ENCODE assay signal across 8 cellular contexts in the genomic region with DNA sequence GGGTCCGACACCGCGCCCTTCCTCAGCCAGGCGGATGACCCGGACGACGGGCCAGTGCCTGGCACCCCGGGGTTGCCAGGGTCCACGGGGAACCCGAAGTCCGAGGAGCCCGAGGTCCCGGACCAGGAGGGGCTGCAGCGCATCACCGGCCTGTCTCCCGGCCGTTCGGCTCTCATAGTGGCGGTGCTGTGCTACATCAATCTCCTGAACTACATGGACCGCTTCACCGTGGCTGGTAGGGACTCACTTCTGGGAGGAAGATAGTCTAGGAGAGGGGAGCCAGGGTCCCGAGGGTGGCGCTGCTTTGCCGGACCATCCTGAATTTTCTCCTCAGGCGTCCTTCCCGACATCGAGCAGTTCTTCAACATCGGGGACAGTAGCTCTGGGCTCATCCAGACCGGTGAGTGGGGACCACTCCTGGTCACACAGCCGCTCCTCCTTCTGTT. TPM values are rescaled to one million over a fixed set of nuclear protein-coding genes. Genes with fewer than 3 reads are reported as not detected.
DNase-seq lines count a peak whose midpoint lies in the region; ATAC-seq and TF ChIP-seq lines count a peak whose summit lies in the region.

No MANE protein-coding gene starts in this region.

- TF ChIP-seq CTCF in right lobe of liver (IDR thresholded peaks at IDR 0.05) (no peak), upper lobe of right lung (IDR thresholded peaks at IDR 0.05) (no peak), GM13977 (IDR thresholded peaks at IDR 0.05; ENCODE audit: extremely low read depth, insufficient read depth, missing control alignments) (no peak)

- TF ChIP-seq POLR2A in right lobe of liver (IDR thresholded peaks at IDR 0.05) = no peak

- intact Hi-C loops in right lobe of liver (cut with DNase I) (no loop called here), upper lobe of right lung (cut with DNase I) (no loop called here)

- H3K27me3 ChIP-seq in right lobe of liver (no peaks in the 10 kb centered on the region), upper lobe of right lung (no peaks in the 10 kb centered on the region)

- H3K4me3 ChIP-seq in right lobe of liver (peak overlapping the region; percentile 66 to 96 (median 93)), upper lobe of right lung (peak overlapping the region; percentile 98)

- H3K36me3 ChIP-seq in right lobe of liver = peaks cover 0 to 6% (median 0%) of the 10 kb centered on the region in 4 donors
- H3K36me3 ChIP-seq in upper lobe of right lung = peaks cover 21% of the 10 kb centered on the region

- H3K27ac ChIP-seq in right lobe of liver = peak overlapping the region; percentile 17 to 57 (median 37)
- H3K27ac ChIP-seq in upper lobe of right lung = peak overlapping the region; percentile 87

- no peaks in the 10 kb centered on the region for H3K9me3 ChIP-seq in right lobe of liver
- H3K9me3 ChIP-seq in upper lobe of right lung = no peaks in the 10 kb centered on the region

- WGBS in right lobe of liver (ENCODE audit: insufficient coverage, low coverage, low lambda C conversion rate, missing lambda C conversion rate) = 7% methylated on average over 8 of the region's 30 CpGs

- DNase-seq in astrocyte of the hippocampus (ENCODE audit: low read depth, low spot score) (peak; percentile 31), right lobe of liver (peak in 1 of 3 donors; percentile 29), upper lobe of right lung (no peak), GM13977 (ENCODE audit: low spot score) (no peak), CD1c-positive myeloid dendritic cell (ENCODE audit: extremely low spot score) (no peak), MV-4-11 (lab: John Stamatoyannopoulos, UW) (no peak)

- in situ Hi-C loops in GM13977 (cut with MboI; ENCODE audit: low pct_unique_long_range_greater_than_20kb, low sequenced_read_pairs, unreplicated experiment) = no loop called here

- ATAC-seq in GM18502 (IDR thresholded peaks at IDR 0.05; ENCODE audit: poor library complexity, unreplicated experiment) (peak; percentile 26), HG03196 (IDR thresholded peaks at IDR 0.05; ENCODE audit: unreplicated experiment) (peak; percentile 29), right lobe of liver (peak in 2 of 4 donors; percentile 4 to 8), upper lobe of right lung (peak; percentile 1)

- H3K4me1 ChIP-seq in right lobe of liver (peaks cover 0 to 13% (median 3%) of the 10 kb centered on the region in 4 donors), upper lobe of right lung (peaks cover 16% of the 10 kb centered on the region)

RNA-seq across cellular contexts. Expression of a gene that starts 0.6 kb away (rescaled TPM):
- total RNA-seq in right lobe of liver = 10 to 100 TPM; 13.7 to 21.2 (median 17.7) TPM
- 52.2 TPM for total RNA-seq in upper lobe of right lung

RNA-seq across cellular contexts. Expression of a gene that starts 9.7 kb away (rescaled TPM):
- 1 to 10 TPM; 1.8 to 5.2 (median 3.1) TPM for total RNA-seq in right lobe of liver
- total RNA-seq in upper lobe of right lung = 13.4 TPM

RNA-seq across cellular contexts. Expression of a gene that starts 24.4 kb away (rescaled TPM):
- total RNA-seq in right lobe of liver = 10 to 100 TPM; 10.3 to 16.5 (median 13.1) TPM
- total RNA-seq in upper lobe of right lung = 36.3 TPM

RNA-seq across cellular contexts. Expression of a gene that starts 43.4 kb away (rescaled TPM):
- total RNA-seq in right lobe of liver (under 1 TPM in 1 of 6 experiments, not detected in 5; 0.10 TPM), upper lobe of right lung (not detected)

RNA-seq across cellular contexts. Expression of a gene that starts 50.1 kb away (rescaled TPM):
- 10 to 100 TPM in 2 of 6 experiments, 1 to 10 TPM in 4; 5.0 to 21.0 (median 9.1) TPM for total RNA-seq in right lobe of liver
- total RNA-seq in upper lobe of right lung = 23.4 TPM
